ENCODE assay signal across 8 cellular contexts in genomic region chr12:121214855-121215745, GRCh38. TPM values are rescaled to one million over a fixed set of nuclear protein-coding genes. Genes with fewer than 3 reads are reported as not detected.
DNase-seq lines count a peak whose midpoint lies in the region; ATAC-seq and TF ChIP-seq lines count a peak whose summit lies in the region.

No MANE protein-coding gene starts in this region.

- H3K27me3 ChIP-seq in mammary epithelial cell (ENCODE audit: insufficient read depth, low read length) = no peaks in the 10 kb centered on the region
- H3K27me3 ChIP-seq in lung (ENCODE audit: control insufficient read depth, insufficient read depth) = no peaks in the 10 kb centered on the region

- DNase-seq in MV-4-11 (lab: John Stamatoyannopoulos, UW) (peak; percentile 93), mammary epithelial cell (peak; percentile 77), lung (ENCODE audit: low spot score) (no peak), NCI-H1092 (lab: John Stamatoyannopoulos, UW) (no peak), ecto neural progenitor cell (ENCODE audit: low spot score) (no peak), iPS-NIHi7 (ENCODE audit: extremely low spot score) (no peak)

- H3K9me3 ChIP-seq in mammary epithelial cell (replicated peaks; ENCODE audit: insufficient read depth, low read length) (no peaks in the 10 kb centered on the region), lung (ENCODE audit: control insufficient read depth in 2 of 2, insufficient read depth in 1 of 2, low read length in 1 of 2) (no peaks in the 10 kb centered on the region)

- 0 out of 2 replicates have a peak overlapping the region, but pooled peaks have one; percentile 21 for H3K27ac ChIP-seq in C4-2B
- H3K27ac ChIP-seq in mammary epithelial cell (ENCODE audit: insufficient read depth, low read depth, low read length) = no peak overlapping the region
- peak overlapping the region; percentile 46 to 71 for H3K27ac ChIP-seq in lung (ENCODE audit: low read depth in 1 of 2, low read length in 1 of 2)

- H3K4me1 ChIP-seq in mammary epithelial cell (ENCODE audit: insufficient read depth, low read length) (peaks cover 18% of the 10 kb centered on the region), lung (ENCODE audit: control insufficient read depth in 2 of 2, insufficient read depth in 2 of 2, low read length in 2 of 2) (peaks cover 2 to 5% of the 10 kb centered on the region in 2 donors)

- H3K4me3 ChIP-seq in mammary epithelial cell (replicated peaks in 1 of 3; ENCODE audit: insufficient read depth in 1 of 3, low read depth in 2 of 3, low read length in 3 of 3) (no peak overlapping the region), lung (no peak overlapping the region)

- ATAC-seq in lung (ENCODE audit: insufficient read depth, low FRiP score) (peak; percentile 19), GM21526 (IDR thresholded peaks at IDR 0.05; ENCODE audit: low FRiP score, unreplicated experiment) (no peak)

- no peak for TF ChIP-seq CTCF in C4-2B (conservative IDR thresholded peaks at IDR 0.05)
- TF ChIP-seq CTCF in mammary epithelial cell (conservative IDR thresholded peaks at IDR 0.05 in 1 of 2, IDR thresholded peaks at IDR 0.05 in 1 of 2; ENCODE audit: extremely low read depth in 1 of 2, insufficient read depth in 1 of 2, low read depth in 1 of 2, low read length in 2 of 2) = no peak
- TF ChIP-seq CTCF in lung (IDR thresholded peaks at IDR 0.05; ENCODE audit: control extremely low read depth, extremely low read depth) = no peak

- intact Hi-C loops in mammary epithelial cell (cut with micrococcal nuclease) = loop anchor here (5.0 kb wide), 1 partner anchor 103 kb away; no protein-coding TSS in a partner anchor

- no peak overlapping the region for H2AFZ ChIP-seq in mammary epithelial cell (ENCODE audit: low read depth, low read length)

- H4K20me1 ChIP-seq in mammary epithelial cell (ENCODE audit: insufficient read depth, low read length) = no peaks in the 10 kb centered on the region

- H3K9ac ChIP-seq in mammary epithelial cell (ENCODE audit: insufficient read depth, low read length) = no peak overlapping the region

- BruUV-seq in mammary epithelial cell (replicated peaks; lab: Mats Ljungman, UMichigan) = no TSS peak

- H3K4me2 ChIP-seq in mammary epithelial cell (ENCODE audit: insufficient read depth, low read depth, low read length) = no peak overlapping the region

- CTCF ChIA-PET in mammary epithelial cell (lab: Charles Lee; ENCODE audit: low non-redundant PET) = no interaction called here

- dilution Hi-C loops in mammary epithelial cell (cut with HindIII; ENCODE audit: low sequenced_read_pairs) = loop anchor here (5.0 kb wide), 2 partner anchors 68 to 103 kb away; no protein-coding TSS in a partner anchor

- H3K79me2 ChIP-seq in mammary epithelial cell (ENCODE audit: insufficient read depth, low read length) = no peaks in the 10 kb centered on the region

- 72% methylated on average over 11 of the region's 14 CpGs for WGBS in mammary epithelial cell (ENCODE audit: low coverage, missing lambda C conversion rate)
- 57 to 63% methylated on average over 14 of the region's 14 CpGs for WGBS in lung, 2 donors

- in situ Hi-C loops in mammary epithelial cell (cut with MboI; ENCODE audit: low sequenced_read_pairs in 2 of 2) = loop anchor here in 1 of 2 donors (10.0 kb wide), 1 partner anchor 80 kb away; the partner anchor contains the start of gene P2RX7

- H3K36me3 ChIP-seq in mammary epithelial cell (ENCODE audit: insufficient read depth, low read length) (no peaks in the 10 kb centered on the region), lung (ENCODE audit: control insufficient read depth in 2 of 2, insufficient read depth in 2 of 2, low read length in 2 of 2) (peaks cover 0 to 14% of the 10 kb centered on the region in 2 donors)

RNA-seq across cellular contexts. Expression of gene P2RX4, which starts 5.2 kb away (rescaled TPM):
- total RNA-seq in mammary epithelial cell (1 to 10 TPM; 5.0 to 5.4 TPM), lung (10 to 100 TPM; 38.7 to 60.4 TPM)
- polyA plus RNA-seq in mammary epithelial cell (3.3 TPM), lung (10 to 100 TPM; 29.5 to 54.1 TPM)
- 14.1 TPM for polyA minus RNA-seq in mammary epithelial cell

Comparison
In these comparisons a context has a peak if more than half of its experiments do, and no peak if none do; other contexts are left out.
1. DNase-seq: peak in MV-4-11 (single experiment) and mammary epithelial cell (single experiment); none in lung (single experiment), NCI-H1092 (single experiment), ecto neural progenitor cell (single experiment) and iPS-NIHi7 (single experiment).
2. RNA of gene P2RX4, which starts 5.2 kb away (total RNA-seq): 38.7 to 60.4 TPM in lung; 5.0 to 5.4 TPM in mammary epithelial cell; every median in the first group is over 4 times any median in the second.